8 cellular contexts compared by ENCODE assay signal in genomic region chr3:9395570-9396300, GRCh38. TPM values are rescaled to one million over a fixed set of nuclear protein-coding genes. Genes with fewer than 3 reads are reported as not detected.
A peak's percentile ranks its signal among the peaks of the same experiment; 100 is the strongest.
DNase-seq lines count a peak whose midpoint lies in the region; ATAC-seq and TF ChIP-seq lines count a peak whose summit lies in the region.

No MANE protein-coding gene starts in this region.

- no peaks in the 10 kb centered on the region for H3K9me3 Mint-ChIP-seq in activated CD8-positive, alpha-beta memory T cell treated with anti-CD3 and anti-CD28 coated beads, Interleukin-2, amount 10 ng/mL, durations not matched to agents 7 days and 5 days (ENCODE audit: low read depth)

- CTCF ChIA-PET in activated CD8-positive, alpha-beta memory T cell treated with anti-CD3 and anti-CD28 coated beads, Interleukin-2, amount 10 ng/mL, durations not matched to agents 7 days and 5 days (lab: Charles Lee): interaction anchor here (0.9 to 3.0 kb wide), 9 partner anchors 9 to 331 kb away, joined by 3 to 12 read pairs (median 5); partner anchors contain the start of gene THUMPD3

- H3K4me3 Mint-ChIP-seq in activated CD8-positive, alpha-beta memory T cell treated with anti-CD3 and anti-CD28 coated beads, Interleukin-2, amount 10 ng/mL, durations not matched to agents 7 days and 5 days: peak overlapping the region; percentile 97

- H3K4me3 ChIP-seq in ascending aorta (peak overlapping the region; percentile 81 to 89), left lung (peak overlapping the region; percentile 53 to 85), tibial artery (peak overlapping the region; percentile 95 to 97)

- H3K36me3 ChIP-seq in ascending aorta: peaks cover 18 to 22% of the 10 kb centered on the region in 2 donors
- H3K36me3 ChIP-seq in left lung: peaks cover 0 to 29% of the 10 kb centered on the region in 2 donors
- peaks cover 10 to 18% (median 15%) of the 10 kb centered on the region in 3 donors for H3K36me3 ChIP-seq in tibial artery

- H3K27me3 ChIP-seq in ascending aorta (no peaks in the 10 kb centered on the region), left lung (no peaks in the 10 kb centered on the region), tibial artery (no peaks in the 10 kb centered on the region)

- ATAC-seq in activated CD8-positive, alpha-beta memory T cell treated with anti-CD3 and anti-CD28 coated beads, Interleukin-2, amount 10 ng/mL, durations not matched to agents 7 days and 5 days: no peak
- ATAC-seq in left lung (no peak), HG02885 (IDR thresholded peaks at IDR 0.05; ENCODE audit: poor library complexity, unreplicated experiment) (no peak)

- H3K9me3 ChIP-seq in ascending aorta (no peaks in the 10 kb centered on the region), left lung (no peaks in the 10 kb centered on the region), tibial artery (no peaks in the 10 kb centered on the region)

- H3K27me3 Mint-ChIP-seq in activated CD8-positive, alpha-beta memory T cell treated with anti-CD3 and anti-CD28 coated beads, Interleukin-2, amount 10 ng/mL, durations not matched to agents 7 days and 5 days: no peaks in the 10 kb centered on the region

- H3K27ac ChIP-seq in ascending aorta (peak overlapping the region; percentile 100), left lung (peak overlapping the region; percentile 95 to 98), tibial artery (peak overlapping the region; percentile 99 to 100)

- H3K4me1 Mint-ChIP-seq in activated CD8-positive, alpha-beta memory T cell treated with anti-CD3 and anti-CD28 coated beads, Interleukin-2, amount 10 ng/mL, durations not matched to agents 7 days and 5 days: peaks cover 62% of the 10 kb centered on the region

- TF ChIP-seq CTCF in ascending aorta (IDR thresholded peaks at IDR 0.05) (no peak), left lung (IDR thresholded peaks at IDR 0.05) (no peak), tibial artery (IDR thresholded peaks at IDR 0.05) (no peak)

- H3K36me3 Mint-ChIP-seq in activated CD8-positive, alpha-beta memory T cell treated with anti-CD3 and anti-CD28 coated beads, Interleukin-2, amount 10 ng/mL, durations not matched to agents 7 days and 5 days: peaks cover 55% of the 10 kb centered on the region

- DNase-seq in activated CD8-positive, alpha-beta memory T cell treated with anti-CD3 and anti-CD28 coated beads, Interleukin-2, amount 10 ng/mL, durations not matched to agents 7 days and 5 days: no peak
- DNase-seq in activated CD8-positive, alpha-beta memory T cell treated with anti-CD3 and anti-CD28 coated beads, Interleukin-2, amount 50 U/mL, for 48 hours: no peak
- no peak for DNase-seq in ascending aorta (ENCODE audit: low spot score in 2 of 2)
- no peak for DNase-seq in left lung
- DNase-seq in tibial artery: no peak
- no peak for DNase-seq in NCI-H446 (lab: John Stamatoyannopoulos, UW)
- DNase-seq in NCI-H1694 (lab: John Stamatoyannopoulos, UW): no peak

- H3K27ac Mint-ChIP-seq in activated CD8-positive, alpha-beta memory T cell treated with anti-CD3 and anti-CD28 coated beads, Interleukin-2, amount 10 ng/mL, durations not matched to agents 7 days and 5 days: peak overlapping the region; percentile 93

- peaks cover 11 to 46% of the 10 kb centered on the region in 2 donors for H3K4me1 ChIP-seq in ascending aorta
- peaks cover 32 to 75% of the 10 kb centered on the region in 2 donors for H3K4me1 ChIP-seq in left lung
- H3K4me1 ChIP-seq in tibial artery: peaks cover 0 to 65% (median 34%) of the 10 kb centered on the region in 4 donors

- intact Hi-C loops in ascending aorta (cut with DNase I): loop anchor here (1.0 to 10.0 kb wide), 3 partner anchors 32 to 617 kb away; partner anchors contain the start of genes IL17RC and THUMPD3
- intact Hi-C loops in left lung (cut with DNase I): loop anchor here in 1 of 2 donors (10.0 kb wide), 1 partner anchor 49 kb away; no protein-coding TSS in a partner anchor
- intact Hi-C loops in tibial artery (cut with DNase I; ENCODE audit: low total_unique reads): no loop called here

RNA-seq across cellular contexts. Expression of gene SETD5, which starts 1.7 kb away (rescaled TPM):
- 100 to 1,000 TPM; 136 to 147 TPM for total RNA-seq in activated CD8-positive, alpha-beta memory T cell treated with anti-CD3 and anti-CD28 coated beads, Interleukin-2, amount 10 ng/mL, durations not matched to agents 7 days and 5 days
- total RNA-seq in ascending aorta: 239 TPM
- total RNA-seq in left lung: 100 to 1,000 TPM in 1 of 2 donors, 10 to 100 TPM in 1; 82.2 to 113 TPM

RNA-seq across cellular contexts. Expression of gene THUMPD3, which starts 32.9 kb away (rescaled TPM):
- total RNA-seq in activated CD8-positive, alpha-beta memory T cell treated with anti-CD3 and anti-CD28 coated beads, Interleukin-2, amount 10 ng/mL, durations not matched to agents 7 days and 5 days: 10 to 100 TPM; 46.1 to 52.0 TPM
- total RNA-seq in ascending aorta (24.4 TPM), left lung (10 to 100 TPM; 32.2 to 35.4 TPM)
